10 cellular contexts compared by ENCODE assay signal in the genomic region with DNA sequence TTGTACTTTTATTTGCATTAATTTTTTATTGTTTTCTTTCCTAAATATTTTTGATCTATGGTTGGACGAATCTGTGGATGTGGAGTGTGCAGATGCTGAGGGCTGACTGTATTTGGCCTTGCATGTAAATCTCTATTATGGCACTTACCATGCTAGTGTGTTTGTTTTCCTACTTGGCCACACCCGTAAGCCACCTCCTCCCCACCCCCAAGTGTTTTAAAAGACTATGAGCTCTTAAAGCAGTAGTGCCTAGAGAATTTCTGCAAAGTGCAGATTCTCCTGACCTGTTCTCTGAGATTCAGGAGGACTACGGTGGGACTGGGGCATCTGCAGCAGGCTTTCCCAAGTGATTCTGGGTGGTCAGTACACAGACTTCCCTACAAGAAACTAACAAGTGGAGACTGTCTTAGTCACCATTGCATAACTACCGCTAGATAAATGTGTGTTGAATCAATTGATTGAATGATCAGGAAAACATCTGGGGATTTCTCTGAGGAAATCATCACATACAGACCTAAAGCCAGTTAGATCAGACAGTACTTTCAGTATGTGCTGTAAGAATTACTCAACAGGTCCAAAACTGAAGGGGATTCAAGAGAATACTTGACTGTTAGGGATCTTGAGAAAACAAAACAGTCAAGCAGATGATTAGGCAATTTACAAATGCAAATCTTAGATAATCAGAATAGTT.
A peak's percentile ranks its signal among the peaks of the same experiment; 100 is the strongest.
DNase-seq lines count a peak whose midpoint lies in the region; ATAC-seq lines count a peak whose summit lies in the region.
"Had no signal": no experiment of that assay in that cellular context is flagged by ENCODE, and none has a peak within 500 bp of the region (broad histone marks: within the 10 kb centered on the region; RNA-seq: fewer than 3 reads in every experiment).

No MANE protein-coding gene starts in this region.

- H3K27ac Mint-ChIP-seq in activated T-cell treated with anti-CD3 and anti-CD28 coated beads, Interleukin-2, amount 50 U/mL, for 24 hours = peak overlapping the region; percentile 48
- no peak overlapping the region for H3K27ac Mint-ChIP-seq in effector memory CD8-positive, alpha-beta T cell

- ATAC-seq in effector memory CD8-positive, alpha-beta T cell (replicated peaks) = peak; percentile 42
- ATAC-seq in GM21723 (IDR thresholded peaks at IDR 0.05; ENCODE audit: unreplicated experiment) (no peak), HG03521 (IDR thresholded peaks at IDR 0.05; ENCODE audit: unreplicated experiment) (no peak)

- no peaks in the 10 kb centered on the region for H3K27me3 Mint-ChIP-seq in activated T-cell treated with anti-CD3 and anti-CD28 coated beads, Interleukin-2, amount 50 U/mL, for 24 hours
- H3K27me3 Mint-ChIP-seq in effector memory CD8-positive, alpha-beta T cell = no peaks in the 10 kb centered on the region

- H3K4me1 Mint-ChIP-seq in activated T-cell treated with anti-CD3 and anti-CD28 coated beads, Interleukin-2, amount 50 U/mL, for 24 hours (ENCODE audit: low read depth) = peaks cover 51% of the 10 kb centered on the region
- H3K4me1 Mint-ChIP-seq in effector memory CD8-positive, alpha-beta T cell (ENCODE audit: low read depth in 2 of 2) = peaks cover 25 to 35% of the 10 kb centered on the region in 2 donors

- H3K4me3 ChIP-seq in skeletal muscle cell (ENCODE audit: low read depth, low read length) = no peak overlapping the region
- H3K4me3 ChIP-seq: ovary had no signal

- DNase-seq in activated T-cell treated with anti-CD3 and anti-CD28 coated beads, Interleukin-2, amount 50 U/mL, for 24 hours = no peak
- DNase-seq in activated T-cell treated with anti-CD3 and anti-CD28 coated beads, Interleukin-2, amount 50 U/mL, for 1 hour = no peak
- peak; percentile 30 for DNase-seq in NCI-H2029 treated with DMSO at 0.1 percent for 48 hours (lab: John Stamatoyannopoulos, UW)
- DNase-seq in effector memory CD8-positive, alpha-beta T cell = no peak
- peak; percentile 90 for DNase-seq in skeletal muscle cell (ENCODE audit: low read depth)
- DNase-seq in SHP77 treated with DMSO at 0.1 percent for 48 hours (lab: John Stamatoyannopoulos, UW) = no peak
- DNase-seq: cerebellar nuclear complex, ovary had no signal

- H3K36me3 Mint-ChIP-seq in activated T-cell treated with anti-CD3 and anti-CD28 coated beads, Interleukin-2, amount 50 U/mL, for 24 hours (ENCODE audit: low read depth) = no peaks in the 10 kb centered on the region
- H3K36me3 Mint-ChIP-seq in effector memory CD8-positive, alpha-beta T cell (ENCODE audit: insufficient read depth) = no peaks in the 10 kb centered on the region

- no peak overlapping the region for H3K4me3 Mint-ChIP-seq in activated T-cell treated with anti-CD3 and anti-CD28 coated beads, Interleukin-2, amount 50 U/mL, for 24 hours
- peak overlapping the region in 1 of 2 donors; percentile 55 for H3K4me3 Mint-ChIP-seq in effector memory CD8-positive, alpha-beta T cell

- H3K9me3 Mint-ChIP-seq in activated T-cell treated with anti-CD3 and anti-CD28 coated beads, Interleukin-2, amount 50 U/mL, for 24 hours = no peaks in the 10 kb centered on the region
- H3K9me3 Mint-ChIP-seq in effector memory CD8-positive, alpha-beta T cell = no peaks in the 10 kb centered on the region

Comparison
In these comparisons a context has a peak if more than half of its experiments do, and no peak if none do; other contexts are left out.
1. DNase-seq: peak in NCI-H2029 treated with DMSO at 0.1 percent for 48 hours (single experiment) and skeletal muscle cell (single experiment); none in activated T-cell treated with anti-CD3 and anti-CD28 coated beads, Interleukin-2, amount 50 U/mL, for 24 hours (single experiment), activated T-cell treated with anti-CD3 and anti-CD28 coated beads, Interleukin-2, amount 50 U/mL, for 1 hour (single experiment), effector memory CD8-positive, alpha-beta T cell (0 of 3) and SHP77 treated with DMSO at 0.1 percent for 48 hours (single experiment).